In the genomic region with DNA sequence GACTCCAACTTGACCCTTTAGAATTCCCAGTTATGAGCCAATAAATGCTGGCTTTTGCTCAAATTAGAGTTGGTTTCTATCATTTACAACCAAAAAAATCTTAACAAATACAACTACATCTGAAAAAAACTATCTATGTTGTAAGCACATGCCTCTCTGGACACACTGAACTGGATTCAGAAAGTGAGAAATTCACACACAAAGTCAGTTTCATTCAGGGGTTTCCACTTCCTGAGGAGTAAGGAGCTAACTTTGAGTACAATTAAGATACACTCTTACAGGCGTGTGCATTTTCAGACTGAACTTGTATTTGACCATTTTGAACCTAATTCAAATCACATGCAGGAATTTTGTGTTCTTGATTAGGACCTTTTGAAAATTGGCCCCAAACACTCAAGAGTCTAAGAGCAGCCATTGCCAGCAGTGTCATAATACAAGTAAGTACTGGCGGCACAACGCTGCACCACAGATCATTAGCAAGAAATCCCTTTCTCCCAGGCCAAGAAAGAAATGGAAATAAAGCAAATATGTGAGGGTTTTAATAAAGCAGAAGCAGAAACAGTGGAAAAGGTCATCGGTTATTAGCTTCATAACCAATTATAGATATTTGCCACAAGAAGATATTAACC, we compare ENCODE assay signal across 13 cellular contexts. TPM values are rescaled to one million over a fixed set of nuclear protein-coding genes. Genes with fewer than 3 reads are reported as not detected.
DNase-seq lines count a peak whose midpoint lies in the region; ATAC-seq and TF ChIP-seq lines count a peak whose summit lies in the region.
"Had no signal": no experiment of that assay in that cellular context is flagged by ENCODE, and none has a peak within 500 bp of the region (broad histone marks: within the 10 kb centered on the region; RNA-seq: fewer than 3 reads in every experiment).

No MANE protein-coding gene starts in this region.

- H3K79me2 ChIP-seq in osteoblast (ENCODE audit: insufficient read depth, low read length), result no peaks in the 10 kb centered on the region

- H4K20me1 ChIP-seq in osteoblast (ENCODE audit: insufficient read depth, low read length), result no peaks in the 10 kb centered on the region

- no peaks in the 10 kb centered on the region for H3K9me3 ChIP-seq in CD4-positive, alpha-beta memory T cell (ENCODE audit: control insufficient read depth in 1 of 2, low read length in 2 of 2)
- H3K9me3 ChIP-seq in T-helper 17 cell (ENCODE audit: control insufficient read depth, low read length, poor library complexity, severe bottlenecking) (no peaks in the 10 kb centered on the region), osteoblast (ENCODE audit: low read depth, low read length) (no peaks in the 10 kb centered on the region)

- no peaks in the 10 kb centered on the region for H3K27me3 ChIP-seq in CD4-positive, alpha-beta memory T cell (ENCODE audit: insufficient read depth, low read length)
- no peaks in the 10 kb centered on the region for H3K27me3 ChIP-seq in osteoblast (ENCODE audit: insufficient read depth, low read length)

- no peaks in the 10 kb centered on the region for H3K9me3 Mint-ChIP-seq in CD4-positive, alpha-beta memory T cell
- H3K9me3 Mint-ChIP-seq: activated T-cell treated with anti-CD3 and anti-CD28 coated beads, Interleukin-2, amount 50 U/mL, for 4 hours had no signal

- peak; percentile 69 for ATAC-seq in GM19035 (IDR thresholded peaks at IDR 0.05; ENCODE audit: unreplicated experiment)
- ATAC-seq in HG02852 (IDR thresholded peaks at IDR 0.05; ENCODE audit: unreplicated experiment), result peak; percentile 85
- ATAC-seq in T-helper 17 cell, result no peak

- no peak for DNase-seq in CD4-positive, alpha-beta memory T cell
- DNase-seq in T-helper 17 cell (no peak), osteoblast (ENCODE audit: insufficient read length, low spot score, missing footprints) (no peak), SIG-M5 treated with dmso at 0.1 percent for 504 hours (lab: John Stamatoyannopoulos, UW; ENCODE audit: unreplicated experiment) (no peak), C1 segment of cervical spinal cord (lab: John Stamatoyannopoulos, UW) (no peak), iPS-NIHi11 (ENCODE audit: low spot score) (no peak)
- DNase-seq: activated T-cell treated with anti-CD3 and anti-CD28 coated beads, Interleukin-2, amount 50 U/mL, for 4 hours; NCI-H1105 had no signal

- H3K4me1 ChIP-seq in CD4-positive, alpha-beta memory T cell (ENCODE audit: insufficient read depth, low read length), result peaks cover 31% of the 10 kb centered on the region
- H3K4me1 ChIP-seq in osteoblast (ENCODE audit: insufficient read depth, low read length), result no peaks in the 10 kb centered on the region

- H3K4me3 Mint-ChIP-seq in CD4-positive, alpha-beta memory T cell, result peak overlapping the region; percentile 69 to 88 (median 81)
- H3K4me3 Mint-ChIP-seq in T-helper 17 cell, result peak overlapping the region; percentile 72
- H3K4me3 Mint-ChIP-seq: B cell had no signal

- CTCF ChIA-PET in CD4-positive, alpha-beta memory T cell (lab: Charles Lee; ENCODE audit: partially characterized antibody), result interaction anchor here (0.6 to 7.2 kb wide), 10 partner anchors 7 to 642 kb away, joined by 3 to 214 read pairs (median 4); a partner anchor contains a TSS

- peaks cover 48 to 59% of the 10 kb centered on the region in 2 donors for H3K36me3 Mint-ChIP-seq in CD4-positive, alpha-beta memory T cell
- peaks cover 2% of the 10 kb centered on the region for H3K36me3 Mint-ChIP-seq in T-helper 17 cell (ENCODE audit: low read depth)

- no peak overlapping the region for H3K4me3 ChIP-seq in CD4-positive, alpha-beta memory T cell (ENCODE audit: low read length in 2 of 2)
- H3K4me3 ChIP-seq in osteoblast (ENCODE audit: insufficient read depth, low read length), result no peak overlapping the region
- H3K4me3 ChIP-seq: lung had no signal

- H3K27ac Mint-ChIP-seq in CD4-positive, alpha-beta memory T cell, result peak overlapping the region; percentile 61 to 95 (median 93)
- H3K27ac Mint-ChIP-seq in T-helper 17 cell, result peak overlapping the region; percentile 79
- H3K27ac Mint-ChIP-seq: B cell had no signal

- intact Hi-C loops in CD4-positive, alpha-beta memory T cell (cut with micrococcal nuclease), result no loop called here

- peak overlapping the region; percentile 37 for H3K27ac ChIP-seq in CD4-positive, alpha-beta memory T cell (ENCODE audit: low read depth, low read length)
- H3K27ac ChIP-seq in osteoblast (ENCODE audit: low read depth, low read length), result no peak overlapping the region

- H3K36me3 ChIP-seq in CD4-positive, alpha-beta memory T cell (ENCODE audit: insufficient read depth, low read length), result peaks cover 17% of the 10 kb centered on the region
- peaks cover 17% of the 10 kb centered on the region for H3K36me3 ChIP-seq in osteoblast (ENCODE audit: insufficient read depth, low read length)

- POLR2A ChIA-PET in CD4-positive, alpha-beta memory T cell (lab: Charles Lee; ENCODE audit: partially characterized antibody), result interaction anchor here (0.7 to 1.1 kb wide), 3 partner anchors 25 to 221 kb away, joined by 3 to 5 read pairs (median 3); no protein-coding TSS in a partner anchor

- H3K4me2 ChIP-seq in osteoblast (ENCODE audit: insufficient read depth, low read length), result no peak overlapping the region

- peaks cover 27 to 44% (median 31%) of the 10 kb centered on the region in 4 donors for H3K4me1 Mint-ChIP-seq in CD4-positive, alpha-beta memory T cell
- H3K4me1 Mint-ChIP-seq in T-helper 17 cell, result peaks cover 26% of the 10 kb centered on the region
- H3K4me1 Mint-ChIP-seq: B cell had no signal

- no peak for TF ChIP-seq CTCF in osteoblast (IDR thresholded peaks at IDR 0.05; ENCODE audit: extremely low read depth, low read depth, low read length)

- no peaks in the 10 kb centered on the region for H3K27me3 Mint-ChIP-seq in CD4-positive, alpha-beta memory T cell
- H3K27me3 Mint-ChIP-seq in T-helper 17 cell, result no peaks in the 10 kb centered on the region
- H3K27me3 Mint-ChIP-seq: B cell had no signal

- no peak overlapping the region for H2AFZ ChIP-seq in osteoblast (ENCODE audit: low read length)

RNA-seq across cellular contexts. Expression of a gene that starts 31.1 kb away (rescaled TPM):
- 10 to 100 TPM; 76.4 to 84.0 TPM for total RNA-seq in CD4-positive, alpha-beta memory T cell
- 10 to 100 TPM; 65.8 to 81.3 TPM for polyA plus RNA-seq in CD4-positive, alpha-beta memory T cell
- total RNA-seq in T-helper 17 cell, result 10 to 100 TPM; 50.0 to 53.5 TPM
- total RNA-seq in osteoblast, result 14.8 and 16.8 TPM in 2 replicates

RNA-seq across cellular contexts. Expression of a gene that starts 31.5 kb away (rescaled TPM):
- total RNA-seq in CD4-positive, alpha-beta memory T cell, result 10 to 100 TPM; 19.5 to 20.0 TPM
- polyA plus RNA-seq in CD4-positive, alpha-beta memory T cell, result 10 to 100 TPM; 14.3 to 15.9 TPM
- total RNA-seq in T-helper 17 cell (10 to 100 TPM; 13.0 to 17.9 TPM), osteoblast (17.1 and 18.1 TPM in 2 replicates)

RNA-seq across cellular contexts. Expression of a gene that starts 42.1 kb away (rescaled TPM):
- 1 to 10 TPM; 1.6 to 1.9 TPM for total RNA-seq in CD4-positive, alpha-beta memory T cell
- under 1 TPM in 1 of 2 donors, not detected in 1; 0.66 TPM for polyA plus RNA-seq in CD4-positive, alpha-beta memory T cell
- total RNA-seq in T-helper 17 cell (1 to 10 TPM; 2.0 to 2.8 TPM), osteoblast (not detected in 2 replicates)
- total RNA-seq: glomerular endothelial cell had no signal
